In the genomic region with DNA sequence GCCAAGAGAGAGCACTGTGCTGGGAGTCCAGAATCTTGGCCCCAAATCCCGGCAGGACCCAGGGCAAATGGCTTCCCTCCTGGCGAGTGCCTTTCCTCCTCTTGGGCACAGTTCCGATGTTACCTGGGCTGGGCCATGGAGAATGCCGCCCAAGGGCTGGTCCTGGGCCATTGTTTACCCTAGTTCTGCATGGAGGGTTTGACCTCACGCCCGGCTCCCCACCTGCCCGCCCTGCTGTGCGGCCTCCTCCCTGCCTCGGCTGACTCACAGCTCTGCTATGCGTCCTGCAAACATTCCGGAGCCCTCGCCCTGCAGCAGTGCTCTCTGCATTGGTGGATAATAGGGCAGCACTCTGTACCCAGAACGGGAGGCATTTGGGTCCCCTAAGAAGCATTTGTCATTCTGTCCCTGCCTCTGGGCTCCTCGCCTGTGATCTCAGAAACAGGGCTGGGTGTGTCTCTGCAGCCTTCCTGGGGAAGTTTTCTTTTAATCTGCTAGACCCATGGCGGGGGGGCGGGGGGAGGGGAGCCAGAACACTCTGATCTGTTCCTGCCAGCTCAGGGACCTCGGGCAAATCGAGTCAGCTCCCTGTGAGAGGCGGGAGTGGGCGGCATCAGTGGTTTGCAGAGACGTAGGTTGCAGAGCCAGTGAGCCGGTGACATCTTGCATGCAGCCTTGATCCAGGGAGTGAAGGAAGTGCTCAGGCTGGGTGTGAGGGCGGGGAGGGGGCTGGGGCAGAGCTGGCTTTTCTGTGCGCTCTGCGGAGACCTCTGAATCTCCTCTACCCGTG, we compare ENCODE assay signal across 8 cellular contexts. TPM values are rescaled to one million over a fixed set of nuclear protein-coding genes. Genes with fewer than 3 reads are reported as not detected.
A peak's percentile ranks its signal among the peaks of the same experiment; 100 is the strongest.
DNase-seq lines count a peak whose midpoint lies in the region; ATAC-seq and FAIRE-seq lines count a peak whose summit lies in the region.

No MANE protein-coding gene starts in this region.

- FAIRE-seq in RCC 7860 (lab: Jason Lieb, UNC) = peak; percentile 84

- DNase-seq in GDM1 (lab: John Stamatoyannopoulos, UW) = peak; percentile 44
- peak; percentile 96 for DNase-seq in RCC 7860 (ENCODE audit: low spot score)
- DNase-seq in activated naive CD4-positive, alpha-beta T cell (lab: John Stamatoyannopoulos, UW) = peak in 3 of 4 experiments; percentile 20 to 32 (median 32)
- DNase-seq in glomerular visceral epithelial cell (ENCODE audit: extremely low spot score) = peak; percentile 91
- DNase-seq in renal cortical epithelial cell (ENCODE audit: low read depth) = peak; percentile 95
- DNase-seq in DMS114 treated with DMSO at 0.1 percent for 48 hours (lab: John Stamatoyannopoulos, UW; ENCODE audit: unreplicated experiment) = no peak

- ATAC-seq in GM21529 (IDR thresholded peaks at IDR 0.05; ENCODE audit: unreplicated experiment) (no peak), HG03457 (IDR thresholded peaks at IDR 0.05; ENCODE audit: unreplicated experiment) (no peak)

RNA-seq across cellular contexts. Expression of a gene that starts 32.9 kb away (rescaled TPM):
- total RNA-seq in renal cortical epithelial cell = 0.05 TPM in 1 of 2 replicates, not detected in the other
